ENCODE assay signal across 14 cellular contexts in genomic region chr12:22276313-22276712, GRCh38. TPM values are rescaled to one million over a fixed set of nuclear protein-coding genes. Genes with fewer than 3 reads are reported as not detected.
DNase-seq lines count a peak whose midpoint lies in the region; ATAC-seq and TF ChIP-seq lines count a peak whose summit lies in the region.
"Had no signal": no experiment of that assay in that cellular context is flagged by ENCODE, and none has a peak within 500 bp of the region (broad histone marks: within the 10 kb centered on the region; RNA-seq: fewer than 3 reads in every experiment).

No MANE protein-coding gene starts in this region.

- CTCF ChIA-PET in PC-9 (lab: Charles Lee): no interaction called here

- H2AFZ ChIP-seq in PC-9: peak overlapping the region; percentile 16; the same call in 1 of the 2 replicates

- H3K27ac ChIP-seq in PC-9: peak overlapping the region; percentile 93
- peak overlapping the region; percentile 73 to 83 for H3K27ac ChIP-seq in coronary artery
- H3K27ac ChIP-seq in mesodermal cell (ENCODE audit: low read depth, low read length, severe bottlenecking): peak overlapping the region; percentile 84
- peak overlapping the region; percentile 66 for H3K27ac ChIP-seq in subcutaneous abdominal adipose tissue (ENCODE audit: low read depth, low read length)

- ATAC-seq in GM18861 (IDR thresholded peaks at IDR 0.05; ENCODE audit: unreplicated experiment) (no peak), GM21737 (IDR thresholded peaks at IDR 0.05; ENCODE audit: unreplicated experiment) (no peak), HG03571 (IDR thresholded peaks at IDR 0.05; ENCODE audit: unreplicated experiment) (no peak)

- H3K4me3 ChIP-seq in PC-9 (no peak overlapping the region; the same call in 1 of the 2 replicates), coronary artery (peak overlapping the region; percentile 38), mesodermal cell (ENCODE audit: extremely low read depth, insufficient read depth, low read length, poor library complexity, severe bottlenecking) (no peak overlapping the region), subcutaneous abdominal adipose tissue (ENCODE audit: low read depth in 1 of 5, low read length in 5 of 5) (peak overlapping the region in 1 of 5 donors; percentile 39)

- WGBS in mesodermal cell (ENCODE audit: insufficient coverage in 2 of 2), 2 experiments: 100% methylated on average over 1 to 2 of the region's 5 CpGs

- peaks cover 30% of the 10 kb centered on the region for H3K4me1 ChIP-seq in PC-9 (replicated peaks; ENCODE audit: insufficient read depth)
- H3K4me1 ChIP-seq in mesodermal cell (ENCODE audit: control insufficient read depth, insufficient read depth, low read length, poor library complexity, severe bottlenecking): peaks cover 15% of the 10 kb centered on the region
- H3K4me1 ChIP-seq in subcutaneous abdominal adipose tissue (ENCODE audit: control insufficient read depth in 5 of 5, insufficient read depth in 5 of 5, low read length in 5 of 5): peaks cover 0 to 13% (median 7%) of the 10 kb centered on the region in 5 donors
- H3K4me1 ChIP-seq: BE2C had no signal

- H3F3A ChIP-seq in PC-9 (ENCODE audit: insufficient read depth, low read depth): peaks cover 19% of the 10 kb centered on the region

- no peak for DNase-seq in PC-9
- DNase-seq in coronary artery (ENCODE audit: low spot score): no peak
- no peak for DNase-seq in NCI-H1092 treated with DMSO at 0.1 percent for 48 hours (lab: John Stamatoyannopoulos, UW)
- DNase-seq: activated CD4-positive, alpha-beta T cell treated with anti-CD3 and anti-CD28 coated beads, Interleukin-2, amount 50 U/mL, for 1 hour; BE2C; effector CD8-positive, alpha-beta T cell; NCI-H1105 treated with DMSO at 0.1 percent for 48 hours; NCI-H510A had no signal

- no peaks in the 10 kb centered on the region for H3K27me3 ChIP-seq in PC-9 (ENCODE audit: insufficient read depth, low read depth)
- H3K27me3 ChIP-seq in subcutaneous abdominal adipose tissue (ENCODE audit: control insufficient read depth in 5 of 5, insufficient read depth in 4 of 5, low read length in 5 of 5): no peaks in the 10 kb centered on the region
- H3K27me3 ChIP-seq: BE2C had no signal

- BruUV-seq in PC-9 (replicated peaks; lab: Mats Ljungman, UMichigan): no TSS peak

- POLR2A ChIA-PET in PC-9 (lab: Charles Lee; ENCODE audit: unreplicated experiment): interaction anchor here (0.6 kb wide), 1 partner anchor 103 kb away, joined by 6 read pairs; no protein-coding TSS in a partner anchor

- peak overlapping the region; percentile 64 for H3K4me2 ChIP-seq in PC-9

- H3K36me3 ChIP-seq in PC-9 (ENCODE audit: low read depth) (no peaks in the 10 kb centered on the region), mesodermal cell (ENCODE audit: control insufficient read depth, insufficient read depth, low read length) (no peaks in the 10 kb centered on the region), subcutaneous abdominal adipose tissue (ENCODE audit: control insufficient read depth in 5 of 5, insufficient read depth in 5 of 5, low read length in 5 of 5) (no peaks in the 10 kb centered on the region)
- H3K36me3 ChIP-seq: BE2C had no signal

- no peaks in the 10 kb centered on the region for H3K79me2 ChIP-seq in PC-9 (ENCODE audit: low read depth)

- TF ChIP-seq CTCF in PC-9 (conservative IDR thresholded peaks at IDR 0.05): no peak
- TF ChIP-seq CTCF in coronary artery (IDR thresholded peaks at IDR 0.05): no peak

- H3K9me3 ChIP-seq in PC-9 (ENCODE audit: insufficient read depth, low read depth): no peaks in the 10 kb centered on the region
- H3K9me3 ChIP-seq in mesodermal cell (ENCODE audit: control insufficient read depth, low read length): peaks cover 7% of the 10 kb centered on the region
- no peaks in the 10 kb centered on the region for H3K9me3 ChIP-seq in subcutaneous abdominal adipose tissue (ENCODE audit: control insufficient read depth in 5 of 5, low read length in 5 of 5)
- H3K9me3 ChIP-seq: BE2C had no signal

- intact Hi-C loops in PC-9 (cut with micrococcal nuclease; ENCODE audit: unreplicated experiment): loop anchor here (10.0 kb wide), 1 partner anchor 138 kb away; no protein-coding TSS in a partner anchor

- no peaks in the 10 kb centered on the region for H3K9me2 ChIP-seq in PC-9 (ENCODE audit: insufficient read depth)

- no peaks in the 10 kb centered on the region for H4K20me1 ChIP-seq in PC-9 (ENCODE audit: insufficient read depth)

- peak overlapping the region in 2 of 5 donors; percentile 8 to 11 for H3K9ac ChIP-seq in subcutaneous abdominal adipose tissue (ENCODE audit: low read length in 5 of 5)

RNA-seq across cellular contexts. Expression of gene ST8SIA1, which starts 58.2 kb away (rescaled TPM):
- 2.4 and 3.1 TPM in 2 replicates for total RNA-seq in PC-9 (2021)
- 8.3 TPM for polyA plus RNA-seq in mesodermal cell (2013, experiment 1 of 2)
- 7.7 TPM for polyA plus RNA-seq in mesodermal cell (2013, experiment 2 of 2)
- polyA plus RNA-seq: IgD-negative memory B cell had no signal
